ENCODE assay signal across 1 cellular context in the genomic region with DNA sequence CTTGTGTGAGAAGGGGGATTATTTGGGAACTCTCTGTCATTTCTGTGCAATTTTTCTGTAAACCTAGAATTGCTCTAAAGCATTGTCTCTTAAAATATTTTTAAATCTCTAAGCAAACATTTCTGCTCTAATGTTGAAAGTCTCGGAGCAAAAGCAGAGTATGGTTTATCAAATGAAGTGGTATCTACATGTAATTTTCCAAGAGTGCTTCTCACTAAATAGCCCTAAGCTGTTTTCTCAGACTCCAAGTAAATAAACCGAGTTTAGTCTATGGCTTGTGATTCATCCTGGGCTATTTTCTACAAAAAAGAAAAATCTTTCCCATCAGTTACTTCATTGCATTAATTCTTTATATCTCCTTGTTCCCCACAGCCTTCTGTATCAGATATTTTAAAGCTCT.
TF ChIP-seq lines count a peak whose summit lies in the region.

No MANE protein-coding gene starts in this region.

TF ChIP-seq in SK-N-SH treated with all-trans-retinoic acid at 6 μM for 48 hours, 23 proteins besides CTCF, POLR2A, EP300 and RAD21:
- TF ChIP-seq, protein P1, sequence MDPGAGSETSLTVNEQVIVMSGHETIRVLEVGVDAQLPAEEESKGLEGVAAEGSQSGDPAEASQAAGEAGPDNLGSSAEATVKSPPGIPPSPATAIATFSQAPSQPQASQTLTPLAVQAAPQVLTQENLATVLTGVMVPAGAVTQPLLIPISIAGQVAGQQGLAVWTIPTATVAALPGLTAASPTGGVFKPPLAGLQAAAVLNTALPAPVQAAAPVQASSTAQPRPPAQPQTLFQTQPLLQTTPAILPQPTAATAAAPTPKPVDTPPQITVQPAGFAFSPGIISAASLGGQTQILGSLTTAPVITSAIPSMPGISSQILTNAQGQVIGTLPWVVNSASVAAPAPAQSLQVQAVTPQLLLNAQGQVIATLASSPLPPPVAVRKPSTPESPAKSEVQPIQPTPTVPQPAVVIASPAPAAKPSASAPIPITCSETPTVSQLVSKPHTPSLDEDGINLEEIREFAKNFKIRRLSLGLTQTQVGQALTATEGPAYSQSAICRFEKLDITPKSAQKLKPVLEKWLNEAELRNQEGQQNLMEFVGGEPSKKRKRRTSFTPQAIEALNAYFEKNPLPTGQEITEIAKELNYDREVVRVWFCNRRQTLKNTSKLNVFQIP (CRISPR knock-in tag; IDR thresholded peaks at IDR 0.05; ENCODE audit: borderline replicate concordance, low read depth): no peak
- TF ChIP-seq GLIS3 (CRISPR knock-in tag; IDR thresholded peaks at IDR 0.05) (no peak), ZFP3 (CRISPR knock-in tag; IDR thresholded peaks at IDR 0.05) (no peak), ZFP30 (CRISPR knock-in tag; IDR thresholded peaks at IDR 0.05) (no peak), SNAI2 (CRISPR knock-in tag; IDR thresholded peaks at IDR 0.05) (no peak), ESRRG (CRISPR knock-in tag; IDR thresholded peaks at IDR 0.05) (no peak), ZNF8 (CRISPR knock-in tag; IDR thresholded peaks at IDR 0.05) (no peak), ZC3H10 (CRISPR knock-in tag; IDR thresholded peaks at IDR 0.05) (no peak), BACH2 (CRISPR knock-in tag; IDR thresholded peaks at IDR 0.05; ENCODE audit: borderline replicate concordance) (no peak), ZNF70 (CRISPR knock-in tag; IDR thresholded peaks at IDR 0.05) (no peak), ZNF565 (CRISPR knock-in tag; conservative IDR thresholded peaks at IDR 0.05; ENCODE audit: low read depth) (no peak)
- TF ChIP-seq, protein P2, sequence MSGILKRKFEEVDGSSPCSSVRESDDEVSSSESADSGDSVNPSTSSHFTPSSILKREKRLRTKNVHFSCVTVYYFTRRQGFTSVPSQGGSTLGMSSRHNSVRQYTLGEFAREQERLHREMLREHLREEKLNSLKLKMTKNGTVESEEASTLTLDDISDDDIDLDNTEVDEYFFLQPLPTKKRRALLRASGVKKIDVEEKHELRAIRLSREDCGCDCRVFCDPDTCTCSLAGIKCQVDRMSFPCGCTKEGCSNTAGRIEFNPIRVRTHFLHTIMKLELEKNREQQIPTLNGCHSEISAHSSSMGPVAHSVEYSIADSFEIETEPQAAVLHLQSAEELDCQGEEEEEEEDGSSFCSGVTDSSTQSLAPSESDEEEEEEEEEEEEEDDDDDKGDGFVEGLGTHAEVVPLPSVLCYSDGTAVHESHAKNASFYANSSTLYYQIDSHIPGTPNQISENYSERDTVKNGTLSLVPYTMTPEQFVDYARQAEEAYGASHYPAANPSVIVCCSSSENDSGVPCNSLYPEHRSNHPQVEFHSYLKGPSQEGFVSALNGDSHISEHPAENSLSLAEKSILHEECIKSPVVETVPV (CRISPR knock-in tag; IDR thresholded peaks at IDR 0.05): no peak
